Comparison of ENCODE assay signal across 1 cellular context in the genomic region with DNA sequence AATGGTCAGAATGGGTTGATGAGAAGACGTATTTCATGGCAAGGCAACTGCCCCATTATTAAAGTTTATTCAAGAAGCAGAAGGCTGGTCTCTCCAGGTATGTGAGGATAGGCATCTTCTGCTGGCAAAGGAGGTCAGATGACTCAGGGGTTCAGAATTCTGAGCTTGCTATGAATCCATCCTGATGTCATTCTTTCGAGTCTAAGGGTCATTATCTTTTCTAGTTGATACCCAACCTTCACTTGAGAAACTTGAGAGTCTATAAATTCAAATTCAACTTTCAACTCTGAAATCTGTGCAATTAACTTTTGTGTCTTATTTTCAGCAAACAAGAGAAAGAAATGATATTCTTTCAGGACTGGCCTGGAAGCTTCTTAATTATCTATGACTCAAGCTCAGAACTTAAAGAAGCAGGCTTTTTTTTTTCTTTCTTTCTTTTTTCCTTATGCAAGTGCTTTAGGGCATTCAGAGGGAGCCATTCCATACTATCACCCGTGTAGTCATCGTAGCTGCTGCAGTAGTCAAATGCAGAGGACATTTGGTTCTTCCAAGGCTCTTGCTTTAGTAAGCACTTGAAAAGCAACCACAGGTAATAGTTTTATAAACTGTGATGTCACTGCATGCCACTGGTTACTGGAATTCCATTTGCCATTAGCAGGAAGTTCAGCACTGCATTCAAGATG.
TF ChIP-seq lines count a peak whose summit lies in the region.

No MANE protein-coding gene starts in this region.

TF ChIP-seq in A549, 52 proteins besides CTCF, POLR2A, EP300 and RAD21 (continued from another document):
- TF ChIP-seq RCOR1 (IDR thresholded peaks at IDR 0.05; ENCODE audit: low read depth, low read length) = no peak
- TF ChIP-seq HOXB13 (CRISPR knock-in tag; IDR thresholded peaks at IDR 0.05; ENCODE audit: low read depth) = no peak
- TF ChIP-seq EHF (CRISPR knock-in tag; IDR thresholded peaks at IDR 0.05) = no peak
